16 cellular contexts compared by ENCODE assay signal in genomic region chr5:154369682-154370081, GRCh38.
A peak's percentile ranks its signal among the peaks of the same experiment; 100 is the strongest.
DNase-seq lines count a peak whose midpoint lies in the region; ATAC-seq, FAIRE-seq and TF ChIP-seq lines count a peak whose summit lies in the region.
"Had no signal": no experiment of that assay in that cellular context is flagged by ENCODE, and none has a peak within 500 bp of the region (broad histone marks: within the 10 kb centered on the region; RNA-seq: fewer than 3 reads in every experiment).

No MANE protein-coding gene starts in this region.

- H3K79me2 ChIP-seq in Karpas-422 (ENCODE audit: low read length), result no peaks in the 10 kb centered on the region

- H3K27ac ChIP-seq in SJSA1 (peak overlapping the region; percentile 86), Karpas-422 (ENCODE audit: low read length) (no peak overlapping the region)

- H3K4me1 ChIP-seq in SJSA1 (replicated peaks), result peaks cover 55% of the 10 kb centered on the region
- H3K4me1 ChIP-seq in Karpas-422 (ENCODE audit: low read length), result no peaks in the 10 kb centered on the region

- peaks cover 13% of the 10 kb centered on the region for H3K4me1 Mint-ChIP-seq in stimulated activated effector memory CD8-positive, alpha-beta T cell treated with anti-CD3 and anti-CD28 coated beads, Interleukin-12 subunit alpha, Interleukin-12 subunit beta, amount 100 ng/mL, for 72 hours

- H3K27me3 ChIP-seq in SJSA1 (replicated peaks) (no peaks in the 10 kb centered on the region), Karpas-422 (ENCODE audit: low read length) (no peaks in the 10 kb centered on the region)

- H3K9me3 Mint-ChIP-seq in stimulated activated effector memory CD8-positive, alpha-beta T cell treated with anti-CD3 and anti-CD28 coated beads, Interleukin-12 subunit alpha, Interleukin-12 subunit beta, amount 100 ng/mL, for 72 hours, result no peaks in the 10 kb centered on the region
- H3K9me3 Mint-ChIP-seq: CD8-positive, alpha-beta memory T cell; natural killer cell treated with Interleukin-12 subunit alpha and Interleukin-12 subunit beta and Interleukin-15 and Interleukin-18, amount 100 ng/mL, for 72 hours had no signal

- H3K9me3 ChIP-seq in SJSA1 (replicated peaks) (no peaks in the 10 kb centered on the region), Karpas-422 (ENCODE audit: low read length) (no peaks in the 10 kb centered on the region)

- no peak overlapping the region for H3K4me3 Mint-ChIP-seq in stimulated activated effector memory CD8-positive, alpha-beta T cell treated with anti-CD3 and anti-CD28 coated beads, Interleukin-12 subunit alpha, Interleukin-12 subunit beta, amount 100 ng/mL, for 72 hours
- H3K4me3 Mint-ChIP-seq: CD8-positive, alpha-beta memory T cell; natural killer cell treated with Interleukin-12 subunit alpha and Interleukin-12 subunit beta and Interleukin-15 and Interleukin-18, amount 100 ng/mL, for 72 hours had no signal

- H3K9ac ChIP-seq in Karpas-422 (ENCODE audit: low read length), result no peak overlapping the region

- ATAC-seq in stimulated activated effector memory CD8-positive, alpha-beta T cell treated with anti-CD3 and anti-CD28 coated beads, Interleukin-12 subunit alpha, Interleukin-12 subunit beta, amount 100 ng/mL, for 72 hours, result no peak
- no peak for ATAC-seq in HG02610 (IDR thresholded peaks at IDR 0.05; ENCODE audit: unreplicated experiment)
- ATAC-seq: left lobe of liver; natural killer cell treated with Interleukin-12 subunit alpha and Interleukin-12 subunit beta and Interleukin-15 and Interleukin-18, amount 100 ng/mL, for 72 hours; sciatic nerve had no signal

- TF ChIP-seq POLR2A in H54 (IDR thresholded peaks at IDR 0.05; ENCODE audit: low read depth, low read length), result peak; percentile 5; the same call in 1 of the 2 replicates

- H3K9me2 ChIP-seq in Karpas-422 (replicated peaks; ENCODE audit: insufficient read depth, low read length), result no peaks in the 10 kb centered on the region

- H3K4me3 ChIP-seq in SJSA1 (no peak overlapping the region), fibroblast of villous mesenchyme (ENCODE audit: low read depth, low read length) (no peak overlapping the region), Karpas-422 (ENCODE audit: low read length) (no peak overlapping the region)

- peak; percentile 6 for FAIRE-seq in H54 (lab: Jason Lieb, UNC)
- FAIRE-seq: bronchial epithelial cell had no signal

- H4K20me1 ChIP-seq in Karpas-422 (ENCODE audit: insufficient read depth, low read depth, low read length), result 0 out of 2 replicates have a peak, but pooled peaks cover 3% of the 10 kb centered on the region

- no peak overlapping the region for H3K4me2 ChIP-seq in Karpas-422 (ENCODE audit: low read depth, low read length, poor library complexity, severe bottlenecking)

- DNase-seq in H54 (ENCODE audit: insufficient read length, low spot score) (peak; percentile 63), SJSA1 (ENCODE audit: low read depth in 1 of 2, low spot score in 2 of 2) (no peak), fibroblast of villous mesenchyme (ENCODE audit: low read depth) (peak; percentile 30), Karpas-422 (no peak), NCI-H2227 treated with DMSO at 0.1 percent for 48 hours (lab: John Stamatoyannopoulos, UW) (no peak)
- DNase-seq in stimulated activated effector memory CD8-positive, alpha-beta T cell treated with anti-CD3 and anti-CD28 coated beads, Interleukin-12 subunit alpha, Interleukin-12 subunit beta, amount 100 ng/mL, for 72 hours (ENCODE audit: low spot score in 2 of 2), result no peak
- DNase-seq: activated effector memory CD4-positive, alpha-beta T cell treated with anti-CD3 and anti-CD28 coated beads, Interleukin-2, amount 50 U/mL, for 16 hours; CD8-positive, alpha-beta memory T cell; NCI-H1092 treated with DMSO at 0.1 percent for 48 hours; NCI-H446; stimulated activated naive CD4-positive, alpha-beta T cell treated with Interleukin-2 at 50 U/mL for 16 hours had no signal

- H3K36me3 ChIP-seq in SJSA1 (peaks cover 11% of the 10 kb centered on the region), Karpas-422 (ENCODE audit: insufficient read depth, low read length) (no peaks in the 10 kb centered on the region)

- peak overlapping the region; percentile 43 for H3K27ac Mint-ChIP-seq in stimulated activated effector memory CD8-positive, alpha-beta T cell treated with anti-CD3 and anti-CD28 coated beads, Interleukin-12 subunit alpha, Interleukin-12 subunit beta, amount 100 ng/mL, for 72 hours
- H3K27ac Mint-ChIP-seq: natural killer cell treated with Interleukin-12 subunit alpha and Interleukin-12 subunit beta and Interleukin-15 and Interleukin-18, amount 100 ng/mL, for 72 hours had no signal

- H2AFZ ChIP-seq in Karpas-422 (ENCODE audit: low read length), result no peak overlapping the region

- no peak for TF ChIP-seq CTCF in fibroblast of villous mesenchyme (IDR thresholded peaks at IDR 0.05; ENCODE audit: insufficient read depth, low read depth, low read length)

- H3K36me3 Mint-ChIP-seq in stimulated activated effector memory CD8-positive, alpha-beta T cell treated with anti-CD3 and anti-CD28 coated beads, Interleukin-12 subunit alpha, Interleukin-12 subunit beta, amount 100 ng/mL, for 72 hours, result peaks cover 7% of the 10 kb centered on the region

Comparison
In these comparisons a context has a peak if more than half of its experiments do, and no peak if none do; other contexts are left out.
1. DNase-seq: peak in H54 (single experiment) and fibroblast of villous mesenchyme (single experiment); none in SJSA1 (0 of 2), stimulated activated effector memory CD8-positive, alpha-beta T cell treated with anti-CD3 and anti-CD28 coated beads, Interleukin-12 subunit alpha, Interleukin-12 subunit beta, amount 100 ng/mL, for 72 hours (0 of 2), Karpas-422 (single experiment) and NCI-H2227 treated with DMSO at 0.1 percent for 48 hours (single experiment).